Comparison of ENCODE assay signal across 8 cellular contexts in genomic region chr2:199460101-199460671, GRCh38. TPM values are rescaled to one million over a fixed set of nuclear protein-coding genes. Genes with fewer than 3 reads are reported as not detected.
A peak's percentile ranks its signal among the peaks of the same experiment; 100 is the strongest.
DNase-seq lines count a peak whose midpoint lies in the region; ATAC-seq and TF ChIP-seq lines count a peak whose summit lies in the region.

No MANE protein-coding gene starts in this region.

- TSS peak; percentile 83 for BruUV-seq in OCI-LY7 (replicated peaks; lab: Mats Ljungman, UMichigan)

- H3K79me2 ChIP-seq in SK-N-SH (ENCODE audit: insufficient read depth), result no peaks in the 10 kb centered on the region
- H3K79me2 ChIP-seq in OCI-LY7 (ENCODE audit: insufficient read depth, low read depth, low read length), result peaks cover 29% of the 10 kb centered on the region; the same call in 1 of the 2 replicates

- H3K4me1 Mint-ChIP-seq in effector memory CD8-positive, alpha-beta T cell (ENCODE audit: low read depth in 2 of 2), result peaks cover 8 to 18% of the 10 kb centered on the region in 2 donors

- no peak overlapping the region for H3K27ac Mint-ChIP-seq in effector memory CD8-positive, alpha-beta T cell

- H3K27me3 Mint-ChIP-seq in effector memory CD8-positive, alpha-beta T cell, result peaks cover 49 to 81% of the 10 kb centered on the region in 2 donors

- H3K36me3 ChIP-seq in SK-N-SH (replicated peaks in 1 of 2; ENCODE audit: control insufficient read depth in 1 of 2, insufficient read depth in 2 of 2, low read length in 1 of 2) (no peaks in the 10 kb centered on the region), OCI-LY7 (ENCODE audit: insufficient read depth, low read length) (peaks cover 3% of the 10 kb centered on the region; the same call in 1 of the 2 replicates), neutrophil (no peaks in the 10 kb centered on the region)

- ATAC-seq in SK-N-SH treated with all-trans-retinoic acid at 6 μM for 48 hours, result no peak
- no peak for ATAC-seq in effector memory CD8-positive, alpha-beta T cell (replicated peaks)
- ATAC-seq in GM19455 (IDR thresholded peaks at IDR 0.05; ENCODE audit: unreplicated experiment), result no peak

- no peak for TF ChIP-seq CTCF in SK-N-SH (IDR thresholded peaks at IDR 0.05)
- TF ChIP-seq CTCF in OCI-LY7 (conservative IDR thresholded peaks at IDR 0.05; ENCODE audit: low read length), result no peak
- TF ChIP-seq CTCF in neutrophil (IDR thresholded peaks at IDR 0.05), result no peak

- intact Hi-C loops in OCI-LY7 (cut with micrococcal nuclease; ENCODE audit: unreplicated experiment), result no loop called here

- H4K20me1 ChIP-seq in SK-N-SH (ENCODE audit: insufficient read depth) (no peaks in the 10 kb centered on the region), OCI-LY7 (ENCODE audit: insufficient read depth, low read length) (peaks cover 3% of the 10 kb centered on the region; the same call in 1 of the 2 replicates)

- H3K4me3 Mint-ChIP-seq in effector memory CD8-positive, alpha-beta T cell, result peak overlapping the region; percentile 89

- H3K36me3 Mint-ChIP-seq in effector memory CD8-positive, alpha-beta T cell (ENCODE audit: insufficient read depth), result peaks cover 23% of the 10 kb centered on the region

- H3K9me3 Mint-ChIP-seq in effector memory CD8-positive, alpha-beta T cell, result no peaks in the 10 kb centered on the region

- under 1% methylated on average over 14 of the region's 14 CpGs for WGBS in SK-N-SH (ENCODE audit: low lambda C conversion rate)

- peaks cover 0 to 12% of the 10 kb centered on the region in 2 experiments; a peak in 1 of 4 replicates for H3K4me1 ChIP-seq in SK-N-SH (ENCODE audit: control insufficient read depth in 1 of 2, insufficient read depth in 2 of 2, low read depth in 1 of 2, low read length in 1 of 2)
- peaks cover 29% of the 10 kb centered on the region for H3K4me1 ChIP-seq in OCI-LY7 (ENCODE audit: insufficient read depth, low read length, poor library complexity, severe bottlenecking)
- peaks cover 53 to 71% of the 10 kb centered on the region in 2 experiments for H3K4me1 ChIP-seq in neutrophil (ENCODE audit: control insufficient read depth in 1 of 2, insufficient read depth in 1 of 2, low read depth in 1 of 2, low read length in 1 of 2)

- H2AFZ ChIP-seq in SK-N-SH (ENCODE audit: low read depth) (peak overlapping the region; percentile 94), OCI-LY7 (ENCODE audit: low read length) (peak overlapping the region; percentile 91)

- H3K9me3 ChIP-seq in SK-N-SH (no peaks in the 10 kb centered on the region), OCI-LY7 (ENCODE audit: low read length) (no peaks in the 10 kb centered on the region), neutrophil (peaks cover 11% of the 10 kb centered on the region)

- CTCF ChIA-PET in SK-N-SH (lab: Yijun Ruan, JAX), result no interaction called here
- CTCF ChIA-PET in OCI-LY7 (lab: Charles Lee; ENCODE audit: unreplicated experiment), result no interaction called here

- peaks cover 8% of the 10 kb centered on the region for H3F3A ChIP-seq in SK-N-SH (replicated peaks; ENCODE audit: insufficient read depth)

- no peaks in the 10 kb centered on the region for H3K9me2 ChIP-seq in SK-N-SH
- H3K9me2 ChIP-seq in OCI-LY7 (ENCODE audit: insufficient read depth, low read length), result no peaks in the 10 kb centered on the region

- DNase-seq in SK-N-SH (no peak), OCI-LY7 (ENCODE audit: low spot score) (peak; percentile 45), GOT3 (lab: John Stamatoyannopoulos, UW) (no peak), dedifferentiated amniotic fluid mesenchymal stem cell (ENCODE audit: extremely low spot score) (no peak)
- DNase-seq in effector memory CD8-positive, alpha-beta T cell, result no peak

- H3K4me3 ChIP-seq in SK-N-SH (ENCODE audit: low read depth in 2 of 2, low read length in 1 of 2) (peak overlapping the region; percentile 65 to 87), OCI-LY7 (ENCODE audit: low read depth, low read length, poor library complexity, severe bottlenecking) (peak overlapping the region; percentile 86), neutrophil (ENCODE audit: low read depth in 1 of 2, low read length in 1 of 2) (peak overlapping the region; percentile 82 to 95)

- no peak for TF ChIP-seq RAD21 in SK-N-SH (IDR thresholded peaks at IDR 0.05; ENCODE audit: low read length)

- H3K9ac ChIP-seq in SK-N-SH, result no peak overlapping the region

- peaks cover 87% of the 10 kb centered on the region for H3K27me3 ChIP-seq in SK-N-SH (ENCODE audit: insufficient read depth)
- H3K27me3 ChIP-seq in neutrophil, result peaks cover 98% of the 10 kb centered on the region

- POLR2A ChIA-PET in SK-N-SH (lab: Yijun Ruan, JAX), result no interaction called here
- POLR2A ChIA-PET in OCI-LY7 (lab: Charles Lee), result interaction anchor here (1.0 kb wide), 2 partner anchors 28 to 78 kb away, joined by 4 to 5 read pairs; no protein-coding TSS in a partner anchor

- TF ChIP-seq EP300 in SK-N-SH (IDR thresholded peaks at IDR 0.05; ENCODE audit: borderline replicate concordance in 1 of 2, low read depth in 1 of 2, low read length in 1 of 2), result no peak

- H3K27ac ChIP-seq in SK-N-SH (ENCODE audit: low read depth in 2 of 2, low read length in 1 of 2) (no peak overlapping the region), OCI-LY7 (ENCODE audit: low read depth, low read length, poor library complexity, severe bottlenecking) (peak overlapping the region; percentile 79), neutrophil (peak overlapping the region; percentile 48)

- H3K4me2 ChIP-seq in SK-N-SH (peak overlapping the region; percentile 93), OCI-LY7 (ENCODE audit: low read length) (peak overlapping the region; percentile 92)

TF ChIP-seq in SK-N-SH, 30 proteins besides CTCF, POLR2A, EP300 and RAD21:
- TF ChIP-seq NRF1 (IDR thresholded peaks at IDR 0.05; ENCODE audit: low read depth, low read length) (no peak), NFIC (IDR thresholded peaks at IDR 0.05; ENCODE audit: borderline replicate concordance) (no peak), MAX (IDR thresholded peaks at IDR 0.05; ENCODE audit: low read depth) (no peak), RXRA (IDR thresholded peaks at IDR 0.05; ENCODE audit: borderline replicate concordance, low read depth) (no peak), TEAD4 (IDR thresholded peaks at IDR 0.05; ENCODE audit: borderline replicate concordance, insufficient read depth) (no peak), TAF1 (IDR thresholded peaks at IDR 0.05; ENCODE audit: borderline replicate concordance, low read depth, low read length) (no peak)

TF ChIP-seq in SK-N-SH treated with all-trans-retinoic acid at 6 μM for 48 hours, 23 proteins besides CTCF, POLR2A, EP300 and RAD21:
- TF ChIP-seq ISL1 (CRISPR knock-in tag; IDR thresholded peaks at IDR 0.05) (no peak), CREB5 (CRISPR knock-in tag; IDR thresholded peaks at IDR 0.05; ENCODE audit: low read depth) (no peak)

RNA-seq across cellular contexts. Expression of gene SATB2, which starts 2.4 kb away (rescaled TPM):
- 0.06 and 0.13 TPM in 2 replicates for polyA plus RNA-seq in SK-N-SH (2012; rRNA removed)
- 0.10 and 0.17 TPM in 2 replicates for polyA plus RNA-seq in SK-N-SH (2012; cell fraction: cytosol; rRNA removed)
- 0.30 and 0.55 TPM in 2 replicates for polyA plus RNA-seq in SK-N-SH (2012; cell fraction: nucleus; rRNA removed)
- 26.1 and 30.7 TPM in 2 replicates for total RNA-seq in OCI-LY7 (2014; rRNA removed; shearing (Covaris generic))
- 15.9 and 26.7 TPM in 2 replicates for total RNA-seq in OCI-LY7 (2022)

Comparison
In these comparisons a context has a peak if more than half of its experiments do, and no peak if none do; other contexts are left out.
1. H3K27ac ChIP-seq: peak in OCI-LY7 (single experiment) and neutrophil (single experiment); none in SK-N-SH (0 of 2).
2. Peak in every context shown above with its lines, with median percentiles within 50 percentile points of each other: H3K4me3 ChIP-seq.